ENCODE assay signal across 31 cellular contexts in genomic region chr10:45265995-45266394, GRCh38. TPM values are rescaled to one million over a fixed set of nuclear protein-coding genes. Genes with fewer than 3 reads are reported as not detected.
A peak's percentile ranks its signal among the peaks of the same experiment; 100 is the strongest.
DNase-seq lines count a peak whose midpoint lies in the region; ATAC-seq, FAIRE-seq and TF ChIP-seq lines count a peak whose summit lies in the region.
"Had no signal": no experiment of that assay in that cellular context is flagged by ENCODE, and none has a peak within 500 bp of the region (broad histone marks: within the 10 kb centered on the region; RNA-seq: fewer than 3 reads in every experiment).

No MANE protein-coding gene starts in this region.

- H3K4me2 ChIP-seq in H1 (ENCODE audit: insufficient read depth in 1 of 2, low read depth in 2 of 2, low read length in 2 of 2): no peak overlapping the region
- H3K4me2 ChIP-seq: PC-9 had no signal

- no peak overlapping the region for H3K4me3 Mint-ChIP-seq in activated CD4-positive, alpha-beta T cell treated with anti-CD3 and anti-CD28 coated beads, Interleukin-2, amount 10 ng/mL, durations not matched to agents 24 days and 14 days
- no peak overlapping the region for H3K4me3 Mint-ChIP-seq in immature natural killer cell
- H3K4me3 Mint-ChIP-seq in activated naive CD8-positive, alpha-beta T cell treated with anti-CD3 and anti-CD28 coated beads for 36 hours: no peak overlapping the region
- H3K4me3 Mint-ChIP-seq: CD4-positive, alpha-beta memory T cell; T-helper 17 cell had no signal

- H3K4me1 Mint-ChIP-seq in activated CD4-positive, alpha-beta T cell treated with anti-CD3 and anti-CD28 coated beads, Interleukin-2, amount 10 ng/mL, durations not matched to agents 24 days and 14 days: no peaks in the 10 kb centered on the region
- H3K4me1 Mint-ChIP-seq in immature natural killer cell: no peaks in the 10 kb centered on the region
- H3K4me1 Mint-ChIP-seq in activated naive CD8-positive, alpha-beta T cell treated with anti-CD3 and anti-CD28 coated beads for 36 hours: no peaks in the 10 kb centered on the region
- H3K4me1 Mint-ChIP-seq: CD4-positive, alpha-beta memory T cell; T-helper 17 cell had no signal

- CTCF ChIA-PET in H1 (lab: Charles Lee; ENCODE audit: partially characterized antibody): interaction anchor here (0.9 to 1.2 kb wide), 2 partner anchors 43 to 90 kb away, joined by 3 read pairs; no protein-coding TSS in a partner anchor

- no peaks in the 10 kb centered on the region for H3K79me2 ChIP-seq in H1 (ENCODE audit: control insufficient read depth in 1 of 2, insufficient read depth in 2 of 2, low read length in 2 of 2)

- H3K23ac ChIP-seq in H1 (ENCODE audit: insufficient read length): no peak overlapping the region

- POLR2A ChIA-PET in H1 (lab: Charles Lee; ENCODE audit: partially characterized antibody): no interaction called here

- no peak overlapping the region for H2BK5ac ChIP-seq in H1 (ENCODE audit: low read depth, low read length)

- H4K20me1 ChIP-seq in H1 (replicated peaks in 1 of 2; ENCODE audit: control insufficient read depth in 1 of 2, insufficient read depth in 2 of 2, low read length in 2 of 2): no peaks in the 10 kb centered on the region

- H3K27ac Mint-ChIP-seq in activated CD4-positive, alpha-beta T cell treated with anti-CD3 and anti-CD28 coated beads, Interleukin-2, amount 10 ng/mL, durations not matched to agents 24 days and 14 days: no peak overlapping the region
- no peak overlapping the region for H3K27ac Mint-ChIP-seq in immature natural killer cell
- H3K27ac Mint-ChIP-seq in activated naive CD8-positive, alpha-beta T cell treated with anti-CD3 and anti-CD28 coated beads for 36 hours: no peak overlapping the region
- H3K27ac Mint-ChIP-seq: CD4-positive, alpha-beta memory T cell; T-helper 17 cell had no signal

- no peak for TF ChIP-seq CTCF in H1 (IDR thresholded peaks at IDR 0.05; ENCODE audit: control extremely low read depth in 1 of 3, insufficient read depth in 1 of 3, low read depth in 1 of 3, low read length in 3 of 3)

- H4K5ac ChIP-seq in H1 (ENCODE audit: insufficient read length, low read depth, low read length): no peak overlapping the region

- no peak for ATAC-seq in GM19455 (IDR thresholded peaks at IDR 0.05; ENCODE audit: unreplicated experiment)
- ATAC-seq: HepG2, Right ventricle myocardium inferior, SK-N-SH treated with all-trans-retinoic acid at 6 μM for 48 hours, T-helper 17 cell had no signal

- no peaks in the 10 kb centered on the region for H3K27me3 ChIP-seq in H1 (replicated peaks in 1 of 4; ENCODE audit: control insufficient read depth in 3 of 4, extremely low read depth in 1 of 4, insufficient read depth in 3 of 4, low read length in 3 of 4)
- H3K27me3 ChIP-seq: SJCRH30 had no signal

- H3K79me1 ChIP-seq in H1 (ENCODE audit: low read depth, low read length): no peaks in the 10 kb centered on the region

- peaks cover 6% of the 10 kb centered on the region for H3K9me3 Mint-ChIP-seq in activated CD4-positive, alpha-beta T cell treated with anti-CD3 and anti-CD28 coated beads, Interleukin-2, amount 10 ng/mL, durations not matched to agents 24 days and 14 days
- H3K9me3 Mint-ChIP-seq in immature natural killer cell: peaks cover 0 to 7% (median 0%) of the 10 kb centered on the region in 6 donors
- H3K9me3 Mint-ChIP-seq in activated naive CD8-positive, alpha-beta T cell treated with anti-CD3 and anti-CD28 coated beads for 36 hours: peaks cover 9% of the 10 kb centered on the region

- no peak overlapping the region for H2BK20ac ChIP-seq in H1 (ENCODE audit: low read length)

- peak overlapping the region; percentile 53; the same call in 1 of the 2 replicates for H2AFZ ChIP-seq in H1 (ENCODE audit: low read length)
- H2AFZ ChIP-seq: GM23248, PC-9 had no signal

- no peak overlapping the region for H3K9ac ChIP-seq in H1 (replicated peaks in 1 of 4; ENCODE audit: extremely low read depth in 1 of 4, low read depth in 3 of 4, low read length in 3 of 4)
- H3K9ac ChIP-seq: GM23248 had no signal

- FAIRE-seq in H1 (lab: Jason Lieb, UNC): no peak
- FAIRE-seq: HepG2 had no signal

- no peak overlapping the region for H3K14ac ChIP-seq in H1 (ENCODE audit: insufficient read length)

- 0 out of 2 replicates have a peak, but pooled peaks cover 2% of the 10 kb centered on the region for H3K23me2 ChIP-seq in H1 (ENCODE audit: low read depth, low read length)

- no peak overlapping the region for H3K56ac ChIP-seq in H1 (replicated peaks; ENCODE audit: insufficient read length, low read depth, low read length)

- H2BK12ac ChIP-seq in H1 (ENCODE audit: low read depth, low read length): no peak overlapping the region

- H3K18ac ChIP-seq in H1 (ENCODE audit: extremely low read depth, low read length): no peak overlapping the region

- H3K36me3 Mint-ChIP-seq in activated CD4-positive, alpha-beta T cell treated with anti-CD3 and anti-CD28 coated beads, Interleukin-2, amount 10 ng/mL, durations not matched to agents 24 days and 14 days (ENCODE audit: low read depth): no peaks in the 10 kb centered on the region
- H3K36me3 Mint-ChIP-seq in immature natural killer cell: no peaks in the 10 kb centered on the region
- no peaks in the 10 kb centered on the region for H3K36me3 Mint-ChIP-seq in activated naive CD8-positive, alpha-beta T cell treated with anti-CD3 and anti-CD28 coated beads for 36 hours
- H3K36me3 Mint-ChIP-seq: CD4-positive, alpha-beta memory T cell had no signal

- intact Hi-C loops in activated CD4-positive, alpha-beta T cell treated with anti-CD3 and anti-CD28 coated beads, Interleukin-2, amount 10 ng/mL, durations not matched to agents 24 days and 14 days (cut with micrococcal nuclease): no loop called here

- no peaks in the 10 kb centered on the region; a peak in 1 of 8 replicates for H3K36me3 ChIP-seq in H1 (ENCODE audit: control insufficient read depth in 2 of 4, insufficient read depth in 4 of 4, low read length in 3 of 4)
- H3K36me3 ChIP-seq: SJCRH30 had no signal

- no peak overlapping the region for H4K8ac ChIP-seq in H1 (ENCODE audit: extremely low read depth, insufficient read depth, low read length)

- no peak overlapping the region for H4K91ac ChIP-seq in H1 (replicated peaks; ENCODE audit: insufficient read length, low read length)

- no peak overlapping the region for H2BK15ac ChIP-seq in H1 (ENCODE audit: low read length)

- H3K4me3 ChIP-seq in H1 (ENCODE audit: extremely low read depth in 1 of 4, insufficient read depth in 2 of 4, low read depth in 3 of 4, low read length in 4 of 4): no peak overlapping the region
- H3K4me3 ChIP-seq: GM23248, PC-9, SJCRH30 had no signal

- no peak overlapping the region for H3K27ac ChIP-seq in H1 (ENCODE audit: low read depth, low read length)
- H3K27ac ChIP-seq: GM23248, HL-60, PC-9, SJCRH30 had no signal

- TF ChIP-seq EP300 in H1 (IDR thresholded peaks at IDR 0.05; ENCODE audit: borderline replicate concordance in 1 of 2, low read depth in 2 of 2, low read length in 2 of 2): no peak

- no peak for TF ChIP-seq POLR2A in H1 (IDR thresholded peaks at IDR 0.05; ENCODE audit: control extremely low read depth in 1 of 2, low read depth in 2 of 2, low read length in 2 of 2)

- H3K27me3 Mint-ChIP-seq in activated CD4-positive, alpha-beta T cell treated with anti-CD3 and anti-CD28 coated beads, Interleukin-2, amount 10 ng/mL, durations not matched to agents 24 days and 14 days: peaks cover 68% of the 10 kb centered on the region
- H3K27me3 Mint-ChIP-seq in immature natural killer cell (ENCODE audit: low read depth in 3 of 3): peaks cover 7 to 25% (median 11%) of the 10 kb centered on the region in 3 donors
- peaks cover 4% of the 10 kb centered on the region for H3K27me3 Mint-ChIP-seq in activated naive CD8-positive, alpha-beta T cell treated with anti-CD3 and anti-CD28 coated beads for 36 hours

- no peaks in the 10 kb centered on the region for H3K4me1 ChIP-seq in H1 (replicated peaks in 1 of 4; ENCODE audit: control insufficient read depth in 3 of 4, insufficient read depth in 4 of 4, low read length in 3 of 4)
- H3K4me1 ChIP-seq: SJCRH30 had no signal

- H3K4ac ChIP-seq in H1 (replicated peaks; ENCODE audit: insufficient read length, low read depth, low read length): no peak overlapping the region

- H2BK120ac ChIP-seq in H1 (replicated peaks; ENCODE audit: low read depth, low read length): no peak overlapping the region

- peak; percentile 49 for DNase-seq in activated CD4-positive, alpha-beta T cell treated with anti-CD3 and anti-CD28 coated beads, Interleukin-2, amount 10 ng/mL, durations not matched to agents 24 days and 14 days
- DNase-seq in activated CD4-positive, alpha-beta T cell treated with anti-CD3 and anti-CD28 coated beads for 4 hours: no peak
- peak; percentile 18 for DNase-seq in NCI-H748 treated with DMSO at 0.1 percent for 48 hours (lab: John Stamatoyannopoulos, UW)
- DNase-seq in H1 (ENCODE audit: low read depth in 1 of 2, low spot score in 2 of 2): no peak
- no peak for DNase-seq in immature natural killer cell
- DNase-seq in activated naive CD8-positive, alpha-beta T cell treated with anti-CD3 and anti-CD28 coated beads for 36 hours: no peak
- DNase-seq: C1 segment of cervical spinal cord; CD4-positive, alpha-beta memory T cell; COR-L47; DND-41; GM23248; HCEC 1CT; Kasumi-1; NCI-H1092 treated with DMSO at 0.1 percent for 48 hours; NCI-H146; NCI-H1930; NCI-H2227 treated with DMSO at 0.1 percent for 48 hours; NCI-H82; NK-92 treated with Interleukin-12 subunit alpha and Interleukin-12 subunit beta, amount 100 ng/mL, for 24 hours; PC-9; SJCRH30; T-helper 17 cell had no signal

- 0 out of 4 replicates have a peak, but pooled peaks cover 0 to 2% of the 10 kb centered on the region in 2 experiments for H3K9me3 ChIP-seq in H1 (ENCODE audit: insufficient read depth in 2 of 2, low read depth in 1 of 2, low read length in 1 of 2)
- H3K9me3 ChIP-seq: SJCRH30 had no signal

- TF ChIP-seq RAD21 in H1 (IDR thresholded peaks at IDR 0.05 in 1 of 2, conservative IDR thresholded peaks at IDR 0.05 in 1 of 2; ENCODE audit: low read depth in 2 of 2, low read length in 2 of 2): no peak

- H2AK5ac ChIP-seq in H1 (ENCODE audit: low read depth, low read length): no peak overlapping the region

- WGBS in H1 (ENCODE audit: extremely low coverage in 1 of 2, insufficient coverage in 1 of 2, insufficient read length in 1 of 2, insufficient replicate concordance in 2 of 2, low coverage in 1 of 2, low lambda C conversion rate in 2 of 2, missing lambda C conversion rate in 1 of 2), 2 experiments: 81% methylated on average over 4 of the region's 4 CpGs; no CpG with 5 or more reads in 1 of the 2 experiments

RNA-seq across cellular contexts. Expression of gene OR13A1, which starts 49.4 kb away (rescaled TPM):
- not detected in 2 replicates for total RNA-seq in activated CD4-positive, alpha-beta T cell treated with anti-CD3 and anti-CD28 coated beads, Interleukin-2, amount 10 ng/mL, durations not matched to agents 24 days and 14 days
- not detected in 2 replicates for total RNA-seq in H1 (2021; fragmentation: NEBNext Ultra II Directional; extraction: Animal tissue kit (Norgen Biotek cat#: 25700))
- polyA plus RNA-seq in H1 (2011; rRNA removed) (0.35 and 0.53 TPM in 2 replicates), immature natural killer cell (not detected)
- 0.27 TPM for polyA plus RNA-seq in H1 (2011; cell fraction: cytosol; rRNA removed)
- polyA plus RNA-seq in H1 (2011; cell fraction: nucleus; rRNA removed): 1.3 TPM
- polyA plus RNA-seq in H1 (2012, experiment 1 of 2): 0.06 to 0.19 TPM (median 0.17 TPM) in 3 of 4 replicates, not detected in the other
- not detected for polyA plus RNA-seq in H1 (2012, experiment 2 of 2)
- polyA plus RNA-seq in H1 (2013, experiment 1 of 2): 0.02 TPM
- 0.04 TPM for polyA plus RNA-seq in H1 (2013, experiment 2 of 2)
- polyA minus RNA-seq in H1 (2011; rRNA and poly(A)+ RNA removed): 0.39 and 0.66 TPM in 2 replicates
- 0.59 TPM for polyA minus RNA-seq in H1 (2011; cell fraction: cytosol; rRNA and poly(A)+ RNA removed)
- 0.70 TPM for polyA minus RNA-seq in H1 (2011; cell fraction: nucleus; rRNA and poly(A)+ RNA removed)
- total RNA-seq in activated naive CD8-positive, alpha-beta T cell treated with anti-CD3 and anti-CD28 coated beads for 36 hours: not detected
- total RNA-seq: A673; CD4-positive, alpha-beta memory T cell; GM23248; HepG2; HT-29; NCI-H460; PC-9; Right ventricle myocardium inferior; RPMI7951; SJCRH30 had no signal
- polyA plus RNA-seq: GM23248, HepG2 had no signal

Comparison
In these comparisons a context has a peak if more than half of its experiments do, and no peak if none do; other contexts are left out.
1. DNase-seq: peak in activated CD4-positive, alpha-beta T cell treated with anti-CD3 and anti-CD28 coated beads, Interleukin-2, amount 10 ng/mL, durations not matched to agents 24 days and 14 days (single experiment) and NCI-H748 treated with DMSO at 0.1 percent for 48 hours (single experiment); none in activated CD4-positive, alpha-beta T cell treated with anti-CD3 and anti-CD28 coated beads for 4 hours (0 of 2), H1 (0 of 2), immature natural killer cell (0 of 3) and activated naive CD8-positive, alpha-beta T cell treated with anti-CD3 and anti-CD28 coated beads for 36 hours (single experiment).